ENCODE assay signal across 8 cellular contexts in genomic region chr1:117121589-117122296, GRCh38. TPM values are rescaled to one million over a fixed set of nuclear protein-coding genes. Genes with fewer than 3 reads are reported as not detected.
DNase-seq lines count a peak whose midpoint lies in the region; ATAC-seq and TF ChIP-seq lines count a peak whose summit lies in the region.

TSS of gene TRIM45 (minus strand) at chr1:117121749. CDS start at chr1:117121201, 548 bp downstream.

- DNase-seq in DMS79 (lab: John Stamatoyannopoulos, UW): peak; percentile 90
- DNase-seq in Jurkat, Clone E6-1 (ENCODE audit: low read depth, low spot score): peak; percentile 79
- DNase-seq in Peyer's patch: peak; percentile 90 to 98 (median 98)
- peak; percentile 79 for DNase-seq in activated T-helper 1 cell treated with anti-CD3 and anti-CD28 coated beads, Interleukin-12 subunit alpha, Interleukin-12 subunit beta, Interleukin-2, Interleukin-4 antibody, amounts not matched to agents 30 ng/mL and 10 ng/mL and 1 ng/mL, durations not matched to agents 14 hours and 24 hours and 36 hours (ENCODE audit: low spot score)
- peak; percentile 96 for DNase-seq in fibroblast of gingiva (ENCODE audit: low read depth)
- DNase-seq in naive B cell: peak; percentile 75
- peak; percentile 71 to 91 for DNase-seq in stimulated activated effector memory CD8-positive, alpha-beta T cell treated with anti-CD3 and anti-CD28 coated beads, Interleukin-12 subunit alpha, Interleukin-12 subunit beta, amount 100 ng/mL, for 72 hours (ENCODE audit: low spot score in 2 of 2)

- H3K36me3 Mint-ChIP-seq in activated T-helper 1 cell treated with anti-CD3 and anti-CD28 coated beads, Interleukin-12 subunit alpha, Interleukin-12 subunit beta, Interleukin-2, Interleukin-4 antibody, amounts not matched to agents 30 ng/mL and 10 ng/mL and 1 ng/mL, durations not matched to agents 14 hours and 24 hours and 36 hours (ENCODE audit: low read depth): no peaks in the 10 kb centered on the region
- H3K36me3 Mint-ChIP-seq in naive B cell: no peaks in the 10 kb centered on the region
- no peaks in the 10 kb centered on the region for H3K36me3 Mint-ChIP-seq in stimulated activated effector memory CD8-positive, alpha-beta T cell treated with anti-CD3 and anti-CD28 coated beads, Interleukin-12 subunit alpha, Interleukin-12 subunit beta, amount 100 ng/mL, for 72 hours

- no peaks in the 10 kb centered on the region for H3K36me3 ChIP-seq in Peyer's patch

- H3K27me3 ChIP-seq in Peyer's patch: no peaks in the 10 kb centered on the region

- H3K9me3 ChIP-seq in Peyer's patch: no peaks in the 10 kb centered on the region

- intact Hi-C loops in activated T-helper 1 cell treated with anti-CD3 and anti-CD28 coated beads, Interleukin-12 subunit alpha, Interleukin-12 subunit beta, Interleukin-2, Interleukin-4 antibody, amounts not matched to agents 30 ng/mL and 10 ng/mL and 1 ng/mL, durations not matched to agents 14 hours and 24 hours and 36 hours (cut with micrococcal nuclease): loop anchor here (1.0 to 10.0 kb wide), 8 partner anchors 27 to 967 kb away; partner anchors contain the start of gene CD58

- peak in 1 of 2 donors; percentile 23 for TF ChIP-seq POLR2A in Peyer's patch (IDR thresholded peaks at IDR 0.05)

- peak within 1 kb of the TSS; percentile 84 for H3K4me3 Mint-ChIP-seq in activated T-helper 1 cell treated with anti-CD3 and anti-CD28 coated beads, Interleukin-12 subunit alpha, Interleukin-12 subunit beta, Interleukin-2, Interleukin-4 antibody, amounts not matched to agents 30 ng/mL and 10 ng/mL and 1 ng/mL, durations not matched to agents 14 hours and 24 hours and 36 hours
- H3K4me3 Mint-ChIP-seq in naive B cell: peak within 1 kb of the TSS; percentile 84 to 94 (median 91)
- H3K4me3 Mint-ChIP-seq in stimulated activated effector memory CD8-positive, alpha-beta T cell treated with anti-CD3 and anti-CD28 coated beads, Interleukin-12 subunit alpha, Interleukin-12 subunit beta, amount 100 ng/mL, for 72 hours: peak within 1 kb of the TSS; percentile 72

- peak within 1 kb of the TSS; percentile 46 for H3K27ac Mint-ChIP-seq in activated T-helper 1 cell treated with anti-CD3 and anti-CD28 coated beads, Interleukin-12 subunit alpha, Interleukin-12 subunit beta, Interleukin-2, Interleukin-4 antibody, amounts not matched to agents 30 ng/mL and 10 ng/mL and 1 ng/mL, durations not matched to agents 14 hours and 24 hours and 36 hours
- H3K27ac Mint-ChIP-seq in naive B cell: peak within 1 kb of the TSS in 5 of 6 donors; percentile 31 to 85 (median 73)
- peak within 1 kb of the TSS; percentile 73 for H3K27ac Mint-ChIP-seq in stimulated activated effector memory CD8-positive, alpha-beta T cell treated with anti-CD3 and anti-CD28 coated beads, Interleukin-12 subunit alpha, Interleukin-12 subunit beta, amount 100 ng/mL, for 72 hours

- H3K27ac ChIP-seq in Peyer's patch: peak within 1 kb of the TSS; percentile 68 to 85 (median 76)

- peak within 1 kb of the TSS; percentile 72 for H3K4me3 ChIP-seq in Jurkat, Clone E6-1 (ENCODE audit: low read length)
- H3K4me3 ChIP-seq in Peyer's patch: peak within 1 kb of the TSS; percentile 60 to 82 (median 71)

- peaks cover 7% of the 10 kb centered on the region for H3K4me1 Mint-ChIP-seq in activated T-helper 1 cell treated with anti-CD3 and anti-CD28 coated beads, Interleukin-12 subunit alpha, Interleukin-12 subunit beta, Interleukin-2, Interleukin-4 antibody, amounts not matched to agents 30 ng/mL and 10 ng/mL and 1 ng/mL, durations not matched to agents 14 hours and 24 hours and 36 hours (ENCODE audit: low read depth)
- H3K4me1 Mint-ChIP-seq in naive B cell: peaks cover 0 to 7% (median 5%) of the 10 kb centered on the region in 3 donors
- peaks cover 6% of the 10 kb centered on the region for H3K4me1 Mint-ChIP-seq in stimulated activated effector memory CD8-positive, alpha-beta T cell treated with anti-CD3 and anti-CD28 coated beads, Interleukin-12 subunit alpha, Interleukin-12 subunit beta, amount 100 ng/mL, for 72 hours

- H3K4me1 ChIP-seq in Peyer's patch: peaks cover 0 to 15% (median 2%) of the 10 kb centered on the region in 4 donors

- TF ChIP-seq CTCF in Peyer's patch (IDR thresholded peaks at IDR 0.05): peak; percentile 16 to 75 (median 66)

- peaks cover 7% of the 10 kb centered on the region for H3K27me3 Mint-ChIP-seq in activated T-helper 1 cell treated with anti-CD3 and anti-CD28 coated beads, Interleukin-12 subunit alpha, Interleukin-12 subunit beta, Interleukin-2, Interleukin-4 antibody, amounts not matched to agents 30 ng/mL and 10 ng/mL and 1 ng/mL, durations not matched to agents 14 hours and 24 hours and 36 hours (ENCODE audit: insufficient read depth)
- peaks cover 0 to 2% (median 2%) of the 10 kb centered on the region in 3 donors for H3K27me3 Mint-ChIP-seq in naive B cell

- ATAC-seq in GM21717 (IDR thresholded peaks at IDR 0.05; ENCODE audit: unreplicated experiment) (peak; percentile 94), naive B cell (ENCODE audit: low read depth in 2 of 2) (peak; percentile 83)
- ATAC-seq in stimulated activated effector memory CD8-positive, alpha-beta T cell treated with anti-CD3 and anti-CD28 coated beads, Interleukin-12 subunit alpha, Interleukin-12 subunit beta, amount 100 ng/mL, for 72 hours: peak; percentile 89

- H3K9me3 Mint-ChIP-seq in activated T-helper 1 cell treated with anti-CD3 and anti-CD28 coated beads, Interleukin-12 subunit alpha, Interleukin-12 subunit beta, Interleukin-2, Interleukin-4 antibody, amounts not matched to agents 30 ng/mL and 10 ng/mL and 1 ng/mL, durations not matched to agents 14 hours and 24 hours and 36 hours: no peaks in the 10 kb centered on the region
- no peaks in the 10 kb centered on the region for H3K9me3 Mint-ChIP-seq in naive B cell
- H3K9me3 Mint-ChIP-seq in stimulated activated effector memory CD8-positive, alpha-beta T cell treated with anti-CD3 and anti-CD28 coated beads, Interleukin-12 subunit alpha, Interleukin-12 subunit beta, amount 100 ng/mL, for 72 hours: no peaks in the 10 kb centered on the region

RNA-seq across cellular contexts. Expression of gene TRIM45, which starts in this region (rescaled TPM):
- polyA plus RNA-seq in Jurkat, Clone E6-1 (2012; ENCODE audit: insufficient read depth, insufficient read length): 9.2 TPM
- total RNA-seq in Peyer's patch: 10 to 100 TPM in 1 of 4 donors, 1 to 10 TPM in 3; 1.8 to 28.9 (median 4.4) TPM
- 1.1 and 1.3 TPM in 2 replicates for total RNA-seq in activated T-helper 1 cell treated with anti-CD3 and anti-CD28 coated beads, Interleukin-12 subunit alpha, Interleukin-12 subunit beta, Interleukin-2, Interleukin-4 antibody, amounts not matched to agents 30 ng/mL and 10 ng/mL and 1 ng/mL, durations not matched to agents 14 hours and 24 hours and 36 hours
- under 1 TPM in 2 of 6 donors, not detected in 4; 0.17 to 0.31 TPM for polyA plus RNA-seq in naive B cell (ENCODE audit: low read depth in 6 of 6)

Comparison
In these comparisons a context has a peak if more than half of its experiments do, and no peak if none do; other contexts are left out.
1. Peak in every context shown above with its lines: DNase-seq, ATAC-seq, H3K4me3 ChIP-seq and H3K27ac ChIP-seq.
2. Peak in DNase-seq and ATAC-seq in naive B cell; RNA of the gene not detected or under 1 TPM.